In the genomic region with DNA sequence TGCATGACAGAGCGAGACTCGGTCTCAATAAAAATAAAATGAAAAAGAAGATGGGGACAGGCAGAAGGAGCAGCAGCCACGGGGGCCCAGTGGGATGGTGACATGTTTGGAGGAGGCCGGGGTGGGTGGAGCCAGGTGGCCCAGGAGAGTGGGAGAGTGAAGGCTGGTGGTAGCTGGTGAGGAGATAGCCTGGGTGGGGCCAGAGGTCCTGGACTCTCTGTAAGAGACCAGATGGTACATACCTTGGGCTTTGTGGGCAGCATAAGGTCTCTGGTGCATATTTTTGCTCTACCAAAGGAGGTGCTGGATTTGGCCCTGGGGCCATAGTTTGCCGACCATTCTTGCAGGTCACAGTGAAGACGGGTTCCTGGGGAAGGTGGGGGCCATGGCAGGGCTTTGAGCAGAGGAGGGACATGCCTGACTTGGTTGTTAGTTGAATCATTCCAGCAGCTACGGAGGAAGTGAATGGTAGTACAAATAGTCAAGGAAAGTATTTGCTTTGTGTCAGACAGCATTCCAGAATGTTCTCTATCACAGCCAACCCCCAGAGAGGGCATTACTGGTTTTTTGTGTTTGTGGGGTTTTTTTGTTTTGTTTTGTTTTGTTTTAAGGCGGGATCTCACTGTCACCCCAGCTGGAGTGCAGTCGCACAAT, we compare ENCODE assay signal across 14 cellular contexts.
DNase-seq lines count a peak whose midpoint lies in the region; ATAC-seq lines count a peak whose summit lies in the region.
"Had no signal": no experiment of that assay in that cellular context is flagged by ENCODE, and none has a peak within 500 bp of the region (broad histone marks: within the 10 kb centered on the region; RNA-seq: fewer than 3 reads in every experiment).

No MANE protein-coding gene starts in this region.

- H3K27me3 Mint-ChIP-seq in activated CD4-positive, alpha-beta T cell treated with anti-CD3 and anti-CD28 coated beads for 36 hours, result no peaks in the 10 kb centered on the region
- H3K27me3 Mint-ChIP-seq in activated naive CD8-positive, alpha-beta T cell treated with anti-CD3 and anti-CD28 coated beads for 36 hours, result no peaks in the 10 kb centered on the region

- no peaks in the 10 kb centered on the region for H3K9me3 Mint-ChIP-seq in activated CD4-positive, alpha-beta T cell treated with anti-CD3 and anti-CD28 coated beads for 36 hours (ENCODE audit: low read depth)
- no peaks in the 10 kb centered on the region for H3K9me3 Mint-ChIP-seq in activated naive CD8-positive, alpha-beta T cell treated with anti-CD3 and anti-CD28 coated beads for 36 hours
- no peaks in the 10 kb centered on the region for H3K9me3 Mint-ChIP-seq in stimulated activated effector memory CD8-positive, alpha-beta T cell treated with anti-CD3 and anti-CD28 coated beads, Interleukin-12 subunit alpha, Interleukin-12 subunit beta, amount 100 ng/mL, for 72 hours

- peaks cover 15% of the 10 kb centered on the region for H3K4me1 Mint-ChIP-seq in activated CD4-positive, alpha-beta T cell treated with anti-CD3 and anti-CD28 coated beads for 36 hours
- peaks cover 17% of the 10 kb centered on the region for H3K4me1 Mint-ChIP-seq in activated naive CD8-positive, alpha-beta T cell treated with anti-CD3 and anti-CD28 coated beads for 36 hours
- peaks cover 51% of the 10 kb centered on the region for H3K4me1 Mint-ChIP-seq in stimulated activated effector memory CD8-positive, alpha-beta T cell treated with anti-CD3 and anti-CD28 coated beads, Interleukin-12 subunit alpha, Interleukin-12 subunit beta, amount 100 ng/mL, for 72 hours

- H3K27ac Mint-ChIP-seq in activated CD4-positive, alpha-beta T cell treated with anti-CD3 and anti-CD28 coated beads for 36 hours, result peak overlapping the region; percentile 49
- peak overlapping the region; percentile 77 for H3K27ac Mint-ChIP-seq in activated naive CD8-positive, alpha-beta T cell treated with anti-CD3 and anti-CD28 coated beads for 36 hours
- H3K27ac Mint-ChIP-seq in stimulated activated effector memory CD8-positive, alpha-beta T cell treated with anti-CD3 and anti-CD28 coated beads, Interleukin-12 subunit alpha, Interleukin-12 subunit beta, amount 100 ng/mL, for 72 hours, result peak overlapping the region; percentile 74

- intact Hi-C loops in activated CD4-positive, alpha-beta T cell treated with anti-CD3 and anti-CD28 coated beads for 36 hours (cut with DNase I, micrococcal nuclease), result no loop called here

- CTCF ChIA-PET in activated CD4-positive, alpha-beta T cell treated with anti-CD3 and anti-CD28 coated beads for 36 hours (lab: Charles Lee), result interaction anchor here (0.7 kb wide), 1 partner anchor 30 kb away, joined by 4 read pairs; no protein-coding TSS in a partner anchor

- POLR2A ChIA-PET in activated CD4-positive, alpha-beta T cell treated with anti-CD3 and anti-CD28 coated beads for 36 hours (lab: Charles Lee), result no interaction called here

- H3K36me3 Mint-ChIP-seq in activated CD4-positive, alpha-beta T cell treated with anti-CD3 and anti-CD28 coated beads for 36 hours (ENCODE audit: low read depth), result peaks cover 13% of the 10 kb centered on the region
- peaks cover 8% of the 10 kb centered on the region for H3K36me3 Mint-ChIP-seq in activated naive CD8-positive, alpha-beta T cell treated with anti-CD3 and anti-CD28 coated beads for 36 hours
- H3K36me3 Mint-ChIP-seq in stimulated activated effector memory CD8-positive, alpha-beta T cell treated with anti-CD3 and anti-CD28 coated beads, Interleukin-12 subunit alpha, Interleukin-12 subunit beta, amount 100 ng/mL, for 72 hours, result peaks cover 38% of the 10 kb centered on the region

- no peak overlapping the region for H3K4me3 Mint-ChIP-seq in activated CD4-positive, alpha-beta T cell treated with anti-CD3 and anti-CD28 coated beads for 36 hours
- no peak overlapping the region for H3K4me3 Mint-ChIP-seq in activated naive CD8-positive, alpha-beta T cell treated with anti-CD3 and anti-CD28 coated beads for 36 hours
- H3K4me3 Mint-ChIP-seq in stimulated activated effector memory CD8-positive, alpha-beta T cell treated with anti-CD3 and anti-CD28 coated beads, Interleukin-12 subunit alpha, Interleukin-12 subunit beta, amount 100 ng/mL, for 72 hours, result no peak overlapping the region

- DNase-seq in activated CD4-positive, alpha-beta T cell treated with anti-CD3 and anti-CD28 coated beads for 36 hours, result no peak
- no peak for DNase-seq in activated CD4-positive, alpha-beta T cell treated with anti-CD3 and anti-CD28 coated beads for 48 hours
- DNase-seq in activated naive CD8-positive, alpha-beta T cell treated with anti-CD3 and anti-CD28 coated beads for 36 hours, result no peak
- DNase-seq in iris pigment epithelial cell (ENCODE audit: low read depth), result peak; percentile 56
- DNase-seq in stimulated activated effector memory CD8-positive, alpha-beta T cell treated with anti-CD3 and anti-CD28 coated beads, Interleukin-12 subunit alpha, Interleukin-12 subunit beta, amount 100 ng/mL, for 72 hours (ENCODE audit: low spot score in 2 of 2), result no peak
- no peak for DNase-seq in stimulated activated CD8-positive, alpha-beta memory T cell treated with anti-CD3 and anti-CD28 coated beads, Interleukin-4, amount 100 ng/mL, for 48 hours
- no peak for DNase-seq in glomerular visceral epithelial cell (ENCODE audit: extremely low spot score)
- DNase-seq: activated CD4-positive, alpha-beta T cell treated with anti-CD3 and anti-CD28 coated beads, Interleukin-2, amount 50 U/mL, for 48 hours; aorta; DND-41; midbrain; NCI-H1436 treated with DMSO at 0.1 percent for 48 hours; transverse colon had no signal

- no peak for ATAC-seq in activated CD4-positive, alpha-beta T cell treated with anti-CD3 and anti-CD28 coated beads for 36 hours
- no peak for ATAC-seq in stimulated activated effector memory CD8-positive, alpha-beta T cell treated with anti-CD3 and anti-CD28 coated beads, Interleukin-12 subunit alpha, Interleukin-12 subunit beta, amount 100 ng/mL, for 72 hours
- ATAC-seq in HG03175 (IDR thresholded peaks at IDR 0.05; ENCODE audit: unreplicated experiment), result no peak
